ENCODE assay signal across 8 cellular contexts in the genomic region with DNA sequence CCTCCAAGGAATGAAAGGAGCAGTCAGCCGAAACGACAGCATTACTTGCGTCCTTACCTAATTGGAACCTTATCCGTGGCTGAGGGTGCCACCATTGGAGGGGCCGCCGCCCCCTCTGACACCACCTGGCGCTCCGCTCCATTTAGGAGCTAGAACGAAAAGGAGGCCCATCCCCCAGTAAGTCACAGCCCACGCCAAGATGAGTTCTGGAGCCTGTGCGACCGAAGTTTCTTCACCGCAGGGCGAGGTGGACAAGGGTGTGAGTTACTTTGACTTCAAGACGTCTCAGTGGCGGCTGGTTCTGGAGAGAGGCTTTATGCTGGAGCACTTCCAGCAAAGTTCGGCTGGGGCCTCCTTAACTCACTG. TPM values are rescaled to one million over a fixed set of nuclear protein-coding genes. Genes with fewer than 3 reads are reported as not detected.
DNase-seq lines count a peak whose midpoint lies in the region; TF ChIP-seq lines count a peak whose summit lies in the region.

No MANE protein-coding gene starts in this region.

- peaks cover 36% of the 10 kb centered on the region for H3K4me1 ChIP-seq in testis

- peak overlapping the region; percentile 64 for H3K27ac Mint-ChIP-seq in nephron progenitor cell

- H3K27me3 Mint-ChIP-seq in nephron progenitor cell (ENCODE audit: low read depth, poor library complexity) = peaks cover 8% of the 10 kb centered on the region

- H3K4me3 Mint-ChIP-seq in nephron progenitor cell = peak overlapping the region; percentile 99

- peaks cover 45% of the 10 kb centered on the region for H3K4me1 Mint-ChIP-seq in nephron progenitor cell

- peak overlapping the region; percentile 94 to 97 for H3K27ac ChIP-seq in testis

- no peak for TF ChIP-seq CTCF in fibroblast of mammary gland (conservative IDR thresholded peaks at IDR 0.05; ENCODE audit: control insufficient read depth, insufficient read depth, low read depth, low read length)
- no peak for TF ChIP-seq CTCF in nephron progenitor cell (IDR thresholded peaks at IDR 0.05)
- TF ChIP-seq CTCF in testis (IDR thresholded peaks at IDR 0.05) = no peak

- H3K9me3 ChIP-seq in testis = no peaks in the 10 kb centered on the region

- H3K36me3 Mint-ChIP-seq in nephron progenitor cell (ENCODE audit: low read depth) = no peaks in the 10 kb centered on the region

- H3K27me3 ChIP-seq in testis = no peaks in the 10 kb centered on the region

- intact Hi-C loops in testis (cut with DNase I; ENCODE audit: low total_unique reads) = loop anchor here (10.0 kb wide), 1 partner anchor 80 kb away; no protein-coding TSS in a partner anchor

- WGBS in testis, 2 donors = 0 to 1% methylated on average over 16 to 17 of the region's 17 CpGs

- TF ChIP-seq POLR2A in GM15510 (IDR thresholded peaks at IDR 0.05; ENCODE audit: borderline replicate concordance, extremely low read depth, insufficient read length) (peak; percentile 33), testis (IDR thresholded peaks at IDR 0.05) (no peak)

- no peaks in the 10 kb centered on the region for H3K36me3 ChIP-seq in testis (ENCODE audit: low read depth, missing control alignments)

- H3K4me3 ChIP-seq in fibroblast of mammary gland (ENCODE audit: control insufficient read depth, low read depth, low read length) (peak overlapping the region; percentile 74), testis (peak overlapping the region; percentile 85 to 94)

- peak; percentile 12 for DNase-seq in HCEC 1CT
- DNase-seq in MV-4-11 (lab: John Stamatoyannopoulos, UW) = peak; percentile 27
- peak; percentile 22 for DNase-seq in activated T-helper 1 cell treated with Interleukin-2 at 50 U/mL for 16 hours (ENCODE audit: low read depth)
- peak; percentile 65 for DNase-seq in fibroblast of mammary gland (ENCODE audit: low read depth)
- peak; percentile 30 for DNase-seq in nephron progenitor cell
- DNase-seq in testis = peak; percentile 62
- DNase-seq in NCI-H748 (lab: John Stamatoyannopoulos, UW; ENCODE audit: unreplicated experiment) = no peak

- no peaks in the 10 kb centered on the region for H3K9me3 Mint-ChIP-seq in nephron progenitor cell

RNA-seq across cellular contexts. Expression of gene IRF2, which starts 0.7 kb away (rescaled TPM):
- 10 to 100 TPM; 16.1 to 22.3 TPM for total RNA-seq in testis
- polyA plus RNA-seq in testis (ENCODE audit: insufficient read depth, low read depth, low replicate concordance) = 13.0 TPM
